31 cellular contexts compared by ENCODE assay signal in genomic region chr6:131968672-131969071, GRCh38. TPM values are rescaled to one million over a fixed set of nuclear protein-coding genes. Genes with fewer than 3 reads are reported as not detected.
"Had no signal": no experiment of that assay in that cellular context is flagged by ENCODE, and none has a peak within 500 bp of the region (broad histone marks: within the 10 kb centered on the region; RNA-seq: fewer than 3 reads in every experiment).

No MANE protein-coding gene starts in this region.

- H3K4me3 ChIP-seq: adrenal gland, body of pancreas, esophagus squamous epithelium had no signal

- H3K9me3 ChIP-seq: adrenal gland, body of pancreas, esophagus squamous epithelium had no signal

- H3K36me3 ChIP-seq: adrenal gland, esophagus squamous epithelium had no signal

- H3K27me3 ChIP-seq: adrenal gland, body of pancreas, esophagus squamous epithelium had no signal

- H3K4me1 ChIP-seq: adrenal gland, body of pancreas, esophagus squamous epithelium had no signal

- DNase-seq: activated CD4-positive, alpha-beta memory T cell treated with anti-CD3 and anti-CD28 coated beads for 36 hours; activated CD4-positive, alpha-beta T cell treated with anti-CD3 and anti-CD28 coated beads for 36 hours; activated CD4-positive, alpha-beta T cell treated with anti-CD3 and anti-CD28 coated beads, Interleukin-2, amount 10 ng/mL, durations not matched to agents 24 days and 14 days; activated CD4-positive, CD25-positive, alpha-beta regulatory T cell; activated CD4-positive, CD25-positive, alpha-beta regulatory T cell treated with anti-CD3 and anti-CD28 coated beads, Interleukin-2, amount 50 U/mL, for 72 hours; activated CD8-positive, alpha-beta memory T cell treated with anti-CD3 and anti-CD28 coated beads, Interleukin-2, amount 10 ng/mL, durations not matched to agents 7 days and 5 days; activated CD8-positive, alpha-beta memory T cell treated with anti-CD3 and anti-CD28 coated beads, Interleukin-2, amount 50 U/mL, for 4 hours; activated CD8-positive, alpha-beta T cell treated with anti-CD3 and anti-CD28 coated beads, Interleukin-2, amount 10 ng/mL, durations not matched to agents 7 days and 5 days; activated effector memory CD4-positive, alpha-beta T cell treated with anti-CD3 and anti-CD28 coated beads, Interleukin-2, amount 50 U/mL, for 16 hours; activated naive CD4-positive, alpha-beta T cell treated with anti-CD3 and anti-CD28 coated beads for 36 hours; activated naive CD8-positive, alpha-beta T cell treated with anti-CD3 and anti-CD28 coated beads for 36 hours; activated naive CD8-positive, alpha-beta T cell treated with anti-CD3 and anti-CD28 coated beads, Interleukin-2, amount 50 U/mL, for 24 hours; activated T-cell treated with anti-CD3 and anti-CD28 coated beads, Interleukin-2, amount 50 U/mL, for 1 hour; activated T-cell treated with anti-CD3 and anti-CD28 coated beads, Interleukin-2, amount 50 U/mL, for 48 hours; adrenal gland; amygdala; aorta; body of pancreas; caudate nucleus; cortex of kidney; dermis blood vessel endothelial cell; effector CD4-positive, alpha-beta T cell; effector memory CD8-positive, alpha-beta T cell; erythroblast; esophagus squamous epithelium; head of caudate nucleus; T-helper 2 cell had no signal

- ATAC-seq: activated CD4-positive, alpha-beta T cell treated with anti-CD3 and anti-CD28 coated beads for 36 hours; activated CD8-positive, alpha-beta memory T cell treated with anti-CD3 and anti-CD28 coated beads, Interleukin-2, amount 10 ng/mL, durations not matched to agents 7 days and 5 days; activated CD8-positive, alpha-beta T cell treated with anti-CD3 and anti-CD28 coated beads, Interleukin-2, amount 10 ng/mL, durations not matched to agents 7 days and 5 days; activated naive CD8-positive, alpha-beta T cell treated with anti-CD3 and anti-CD28 coated beads, Interleukin-2, amount 50 U/mL, for 24 hours; body of pancreas; effector memory CD8-positive, alpha-beta T cell had no signal

- H3K27ac ChIP-seq: adrenal gland, body of pancreas, esophagus squamous epithelium had no signal

RNA-seq across cellular contexts. Expression of gene CCN2, which starts 17.5 kb away (rescaled TPM):
- total RNA-seq: activated CD4-positive, alpha-beta memory T cell treated with anti-CD3 and anti-CD28 coated beads for 36 hours; activated CD4-positive, alpha-beta T cell treated with anti-CD3 and anti-CD28 coated beads for 36 hours; activated CD4-positive, alpha-beta T cell treated with anti-CD3 and anti-CD28 coated beads, Interleukin-2, amount 10 ng/mL, durations not matched to agents 24 days and 14 days; activated CD8-positive, alpha-beta memory T cell treated with anti-CD3 and anti-CD28 coated beads for 36 hours; activated CD8-positive, alpha-beta memory T cell treated with anti-CD3 and anti-CD28 coated beads, Interleukin-2, amount 10 ng/mL, durations not matched to agents 7 days and 5 days; activated CD8-positive, alpha-beta T cell treated with anti-CD3 and anti-CD28 coated beads, Interleukin-2, amount 10 ng/mL, durations not matched to agents 7 days and 5 days; activated naive CD4-positive, alpha-beta T cell treated with anti-CD3 and anti-CD28 coated beads for 36 hours; activated naive CD8-positive, alpha-beta T cell treated with anti-CD3 and anti-CD28 coated beads for 36 hours; activated T-helper 1 cell treated with anti-CD3 and anti-CD28 coated beads, Interleukin-12 subunit alpha, Interleukin-12 subunit beta, Interleukin-2, Interleukin-4 antibody, amounts not matched to agents 30 ng/mL and 10 ng/mL and 1 ng/mL, durations not matched to agents 14 hours and 24 hours and 36 hours; activated T-helper 2 cell treated with anti-CD3 and anti-CD28 coated beads, Interferon-gamma antibody, Interleukin-2, Interleukin-4, amounts not matched to agents 10 μg/mL and 5 μg/mL and 100 μg/mL, durations not matched to agents 14 hours and 24 hours and 36 hours; T-helper 1 cell treated with Interleukin-12 subunit alpha and Interleukin-12 subunit beta and Interleukin-4 antibody, amounts not matched to agents 30 ng/mL and 1 ng/mL, for 36 hours had no signal
